17 cellular contexts compared by ENCODE assay signal in genomic region chr17:36706437-36706731, GRCh38.
"Had no signal": no experiment of that assay in that cellular context is flagged by ENCODE, and none has a peak within 500 bp of the region (broad histone marks: within the 10 kb centered on the region; RNA-seq: fewer than 3 reads in every experiment).

No MANE protein-coding gene starts in this region.

- H3K36me3 Mint-ChIP-seq: activated CD8-positive, alpha-beta memory T cell treated with anti-CD3 and anti-CD28 coated beads, Interleukin-2, amount 10 ng/mL, durations not matched to agents 7 days and 5 days; WTC11 had no signal

- H3K27ac ChIP-seq: colonic mucosa, epithelial cell of prostate, esophagus squamous epithelium, hepatocyte, left ventricle myocardium inferior, spleen, tibial nerve had no signal

- H3K9me3 Mint-ChIP-seq: activated CD4-positive, alpha-beta memory T cell treated with anti-CD3 and anti-CD28 coated beads, Interleukin-2, amount 10 ng/mL, durations not matched to agents 7 days and 5 days; activated CD4-positive, alpha-beta T cell treated with anti-CD3 and anti-CD28 coated beads, Interleukin-2, amount 10 ng/mL, durations not matched to agents 7 days and 5 days; activated naive CD4-positive, alpha-beta T cell treated with anti-CD3 and anti-CD28 coated beads, Interleukin-2, amount 50 U/mL, for 72 hours; activated T-helper 2 cell treated with anti-CD3 and anti-CD28 coated beads, Interferon-gamma antibody, Interleukin-2, Interleukin-4, amounts not matched to agents 10 μg/mL and 5 μg/mL and 100 μg/mL, durations not matched to agents 14 hours and 24 hours and 36 hours; T-helper 1 cell treated with Interleukin-12 subunit alpha and Interleukin-12 subunit beta and Interleukin-4 antibody, amounts not matched to agents 30 μg/mL and 1 μg/mL, for 36 hours; WTC11 had no signal

- H3K9me3 ChIP-seq: colonic mucosa, esophagus squamous epithelium, left ventricle myocardium inferior, spleen, tibial nerve had no signal

- H3K4me1 ChIP-seq: colonic mucosa, left ventricle myocardium inferior had no signal

- H3K4me1 Mint-ChIP-seq: activated CD4-positive, alpha-beta memory T cell treated with anti-CD3 and anti-CD28 coated beads, Interleukin-2, amount 10 ng/mL, durations not matched to agents 7 days and 5 days; activated CD4-positive, alpha-beta T cell treated with anti-CD3 and anti-CD28 coated beads, Interleukin-2, amount 10 ng/mL, durations not matched to agents 7 days and 5 days; activated CD8-positive, alpha-beta memory T cell treated with anti-CD3 and anti-CD28 coated beads, Interleukin-2, amount 10 ng/mL, durations not matched to agents 7 days and 5 days had no signal

- H3K4me3 Mint-ChIP-seq: activated CD4-positive, alpha-beta memory T cell treated with anti-CD3 and anti-CD28 coated beads, Interleukin-2, amount 10 ng/mL, durations not matched to agents 7 days and 5 days; activated CD4-positive, alpha-beta T cell treated with anti-CD3 and anti-CD28 coated beads, Interleukin-2, amount 10 ng/mL, durations not matched to agents 7 days and 5 days; activated CD8-positive, alpha-beta memory T cell treated with anti-CD3 and anti-CD28 coated beads, Interleukin-2, amount 10 ng/mL, durations not matched to agents 7 days and 5 days; naive thymus-derived CD4-positive, alpha-beta T cell; T-helper 1 cell treated with Interleukin-12 subunit alpha and Interleukin-12 subunit beta and Interleukin-4 antibody, amounts not matched to agents 30 μg/mL and 1 μg/mL, for 36 hours; WTC11 had no signal

- H3K27ac Mint-ChIP-seq: activated CD4-positive, alpha-beta memory T cell treated with anti-CD3 and anti-CD28 coated beads, Interleukin-2, amount 10 ng/mL, durations not matched to agents 7 days and 5 days; activated CD4-positive, alpha-beta T cell treated with anti-CD3 and anti-CD28 coated beads, Interleukin-2, amount 10 ng/mL, durations not matched to agents 7 days and 5 days; activated CD8-positive, alpha-beta memory T cell treated with anti-CD3 and anti-CD28 coated beads, Interleukin-2, amount 10 ng/mL, durations not matched to agents 7 days and 5 days; activated naive CD4-positive, alpha-beta T cell treated with anti-CD3 and anti-CD28 coated beads, Interleukin-2, amount 50 U/mL, for 72 hours; activated T-helper 2 cell treated with anti-CD3 and anti-CD28 coated beads, Interferon-gamma antibody, Interleukin-2, Interleukin-4, amounts not matched to agents 10 μg/mL and 5 μg/mL and 100 μg/mL, durations not matched to agents 14 hours and 24 hours and 36 hours; naive thymus-derived CD4-positive, alpha-beta T cell; T-helper 1 cell treated with Interleukin-12 subunit alpha and Interleukin-12 subunit beta and Interleukin-4 antibody, amounts not matched to agents 30 μg/mL and 1 μg/mL, for 36 hours; WTC11 had no signal

- DNase-seq: esophagus squamous epithelium, left ventricle myocardium inferior, T1000 had no signal

- H3K36me3 ChIP-seq: colonic mucosa, esophagus squamous epithelium, left ventricle myocardium inferior, spleen, tibial nerve had no signal

- H3K4me3 ChIP-seq: colonic mucosa, esophagus squamous epithelium, hepatocyte, left ventricle myocardium inferior, lung, spleen, tibial nerve had no signal

- H2AFZ ChIP-seq: hepatocyte had no signal

- H3K4me2 ChIP-seq: hepatocyte had no signal

- H3K79me2 ChIP-seq: hepatocyte had no signal
